Comparison of ENCODE assay signal across 1 cellular context in the genomic region with DNA sequence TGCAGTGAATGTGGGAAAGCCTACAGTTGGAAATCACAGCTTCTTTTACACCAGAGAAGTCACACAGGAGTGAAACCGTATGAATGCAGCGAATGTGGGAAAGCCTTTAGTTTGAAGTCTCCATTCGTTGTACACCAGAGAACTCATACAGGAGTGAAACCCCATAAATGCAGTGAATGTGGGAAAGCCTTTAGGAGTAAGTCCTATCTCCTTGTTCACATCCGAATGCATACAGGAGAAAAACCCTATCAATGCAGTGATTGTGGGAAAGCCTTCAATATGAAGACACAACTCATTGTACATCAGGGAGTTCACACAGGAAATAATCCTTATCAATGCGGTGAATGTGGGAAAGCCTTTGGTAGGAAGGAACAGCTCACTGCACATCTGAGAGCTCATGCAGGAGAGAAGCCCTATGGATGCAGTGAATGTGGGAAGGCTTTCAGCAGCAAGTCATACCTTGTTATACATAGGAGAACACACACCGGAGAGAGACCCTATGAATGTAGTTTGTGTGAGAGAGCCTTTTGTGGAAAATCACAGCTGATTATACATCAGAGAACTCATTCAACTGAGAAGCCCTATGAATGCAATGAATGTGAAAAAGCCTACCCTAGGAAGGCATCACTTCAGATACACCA.
TF ChIP-seq lines count a peak whose summit lies in the region.

No MANE protein-coding gene starts in this region.

TF ChIP-seq in H1, 55 proteins besides CTCF, POLR2A, EP300 and RAD21:
- no peak for TF ChIP-seq CHD1 (IDR thresholded peaks at IDR 0.05; ENCODE audit: low read depth, low read length)
- no peak for TF ChIP-seq FOSL1 (IDR thresholded peaks at IDR 0.05; ENCODE audit: insufficient read depth, low read depth, low read length)
- TF ChIP-seq CBX5 (IDR thresholded peaks at IDR 0.05; ENCODE audit: low read depth, low read length), result 0 out of 2 replicates have a peak, but pooled peaks have one; percentile 52
- no peak for TF ChIP-seq CEBPB (IDR thresholded peaks at IDR 0.05; ENCODE audit: low read depth, low read length)
- no peak for TF ChIP-seq TBP (IDR thresholded peaks at IDR 0.05; ENCODE audit: low read depth, low read length)
- TF ChIP-seq ZNF274 (IDR thresholded peaks at IDR 0.05; ENCODE audit: borderline replicate concordance, extremely low read depth, low read length), result peak; percentile 76
